In the genomic region with DNA sequence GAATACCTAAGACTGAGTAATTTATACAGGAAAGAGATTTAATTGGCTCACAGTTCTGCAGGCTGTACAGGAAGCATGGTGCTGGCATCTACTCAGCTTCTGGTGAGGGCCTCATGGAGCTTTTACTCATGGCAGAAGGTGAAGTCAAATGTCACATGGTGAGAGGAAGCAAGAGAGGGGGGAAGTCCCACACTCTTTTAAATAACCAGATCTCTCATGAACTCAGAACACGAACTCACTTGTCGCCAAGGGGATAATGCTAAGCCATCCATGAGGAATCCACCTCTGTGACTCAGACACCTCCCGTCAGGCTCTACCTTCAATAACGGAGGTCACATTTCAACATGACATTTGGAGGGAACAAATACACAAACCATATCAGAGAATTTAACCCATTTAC, we compare ENCODE assay signal across 26 cellular contexts. TPM values are rescaled to one million over a fixed set of nuclear protein-coding genes. Genes with fewer than 3 reads are reported as not detected.
DNase-seq lines count a peak whose midpoint lies in the region; ATAC-seq, FAIRE-seq and TF ChIP-seq lines count a peak whose summit lies in the region.
"Had no signal": no experiment of that assay in that cellular context is flagged by ENCODE, and none has a peak within 500 bp of the region (broad histone marks: within the 10 kb centered on the region; RNA-seq: fewer than 3 reads in every experiment).

No MANE protein-coding gene starts in this region.

- FAIRE-seq in RCC 7860 (lab: Jason Lieb, UNC), result no peak
- no peak for FAIRE-seq in small intestine (lab: Jason Lieb, UNC)
- no peak for FAIRE-seq in GM19239 (lab: Jason Lieb, UNC)
- FAIRE-seq in H54 (lab: Jason Lieb, UNC), result no peak

- H3K4me3 ChIP-seq in epithelial cell of proximal tubule (ENCODE audit: low read depth, low read length) (no peak overlapping the region), small intestine (ENCODE audit: low read depth in 1 of 2, low read length in 2 of 2) (no peak overlapping the region)
- H3K4me3 ChIP-seq: heart left ventricle, lung, right atrium auricular region, SJCRH30, spleen, upper lobe of left lung had no signal

- ATAC-seq in activated naive CD4-positive, alpha-beta T cell treated with anti-CD3 and anti-CD28 coated beads, Interleukin-2, amount 50 U/mL, for 72 hours, result peak in 1 of 2 donors; percentile 92
- ATAC-seq: HCT116, heart left ventricle had no signal

- no peaks in the 10 kb centered on the region for H3K4me1 ChIP-seq in small intestine (ENCODE audit: control insufficient read depth in 2 of 2, insufficient read depth in 1 of 2, low read depth in 1 of 2, low read length in 1 of 2)
- H3K4me1 ChIP-seq: parathyroid adenoma had no signal

- H3K36me3 ChIP-seq in small intestine (ENCODE audit: control insufficient read depth in 2 of 2, insufficient read depth in 2 of 2, low read length in 2 of 2), result peaks cover 3 to 6% of the 10 kb centered on the region in 2 donors
- H3K36me3 ChIP-seq: SJCRH30 had no signal

- TF ChIP-seq CTCF in epithelial cell of proximal tubule (conservative IDR thresholded peaks at IDR 0.05; ENCODE audit: low read depth, low read length), result no peak

- 82 to 92% (median 86%) methylated on average over 4 of the region's 4 CpGs for WGBS in small intestine, 3 donors

- no peaks in the 10 kb centered on the region for H3K27me3 ChIP-seq in small intestine (ENCODE audit: control insufficient read depth in 2 of 2, insufficient read depth in 2 of 2, low read length in 2 of 2)
- H3K27me3 ChIP-seq: heart left ventricle, right atrium auricular region, SJCRH30, spleen, upper lobe of left lung had no signal

- H3K36me3 Mint-ChIP-seq in activated naive CD4-positive, alpha-beta T cell treated with anti-CD3 and anti-CD28 coated beads, Interleukin-2, amount 50 U/mL, for 72 hours, result peaks cover 18 to 53% of the 10 kb centered on the region in 2 donors

- no peaks in the 10 kb centered on the region for H3K9me3 ChIP-seq in small intestine (ENCODE audit: control insufficient read depth, low read depth)
- H3K9me3 ChIP-seq: right atrium auricular region, SJCRH30, spleen, upper lobe of left lung had no signal

- no peak overlapping the region for H3K27ac ChIP-seq in small intestine (ENCODE audit: low read depth in 1 of 2, low read length in 1 of 2)
- H3K27ac ChIP-seq: heart left ventricle, parathyroid adenoma, right atrium auricular region, SJCRH30, spleen, upper lobe of left lung had no signal

- H3K9me3 Mint-ChIP-seq in activated naive CD4-positive, alpha-beta T cell treated with anti-CD3 and anti-CD28 coated beads, Interleukin-2, amount 50 U/mL, for 72 hours, result peaks cover 4 to 12% of the 10 kb centered on the region in 2 donors
- H3K9me3 Mint-ChIP-seq: neural crest cell had no signal

- no peak for DNase-seq in activated naive CD4-positive, alpha-beta T cell treated with anti-CD3 and anti-CD28 coated beads, Interleukin-2, amount 50 U/mL, for 72 hours (ENCODE audit: low spot score in 2 of 2)
- DNase-seq in activated naive CD4-positive, alpha-beta T cell treated with anti-CD3 and anti-CD28 coated beads, Interleukin-2, amount 50 U/mL, for 16 hours, result no peak
- DNase-seq in RCC 7860 (ENCODE audit: low spot score) (peak; percentile 59), epithelial cell of proximal tubule (ENCODE audit: low read depth) (peak; percentile 18), renal cortical epithelial cell (ENCODE audit: low read depth) (peak; percentile 28), small intestine (no peak), GM19239 (ENCODE audit: insufficient read length, low spot score) (no peak), H54 (ENCODE audit: insufficient read length, low spot score) (no peak)
- DNase-seq: erythroblast; GDM1; heart left ventricle; IMR-90; NCI-H1092; NCI-H187 treated with DMSO at 0.1 percent for 48 hours; NCI-H2171 treated with DMSO at 0.1 percent for 48 hours; NCI-H526; SJCRH30; spleen; stimulated activated CD4-positive, alpha-beta T cell treated with anti-CD3 and anti-CD28 coated beads, Interleukin-2, amount 100 ng/mL, for 48 hours; upper lobe of left lung had no signal

- H3K27ac Mint-ChIP-seq in activated naive CD4-positive, alpha-beta T cell treated with anti-CD3 and anti-CD28 coated beads, Interleukin-2, amount 50 U/mL, for 72 hours, result peak overlapping the region; percentile 51 to 70
- H3K27ac Mint-ChIP-seq: B cell had no signal

- no peak for TF ChIP-seq POLR2A in H54 (IDR thresholded peaks at IDR 0.05; ENCODE audit: low read depth, low read length)

RNA-seq across cellular contexts. Expression of a gene that starts 42.2 kb away (rescaled TPM):
- total RNA-seq in activated naive CD4-positive, alpha-beta T cell treated with anti-CD3 and anti-CD28 coated beads, Interleukin-2, amount 50 U/mL, for 72 hours, result 10 to 100 TPM; 40.7 to 67.6 TPM
- total RNA-seq in epithelial cell of proximal tubule, result 58.3 and 85.3 TPM in 2 replicates
- total RNA-seq in renal cortical epithelial cell, result 125 and 146 TPM in 2 replicates
- 10 to 100 TPM; 22.1 to 38.5 (median 28.9) TPM for polyA plus RNA-seq in small intestine

Comparison
In these comparisons a context has a peak if more than half of its experiments do, and no peak if none do; other contexts are left out.
1. DNase-seq: peak in RCC 7860 (single experiment), epithelial cell of proximal tubule (single experiment) and renal cortical epithelial cell (single experiment); none in activated naive CD4-positive, alpha-beta T cell treated with anti-CD3 and anti-CD28 coated beads, Interleukin-2, amount 50 U/mL, for 72 hours (0 of 2), activated naive CD4-positive, alpha-beta T cell treated with anti-CD3 and anti-CD28 coated beads, Interleukin-2, amount 50 U/mL, for 16 hours (single experiment), small intestine (single experiment), GM19239 (single experiment) and H54 (single experiment).